Comparison of ENCODE assay signal across 1 cellular context in genomic region chr1:52907068-52907811, GRCh38.
TF ChIP-seq lines count a peak whose summit lies in the region.

No MANE protein-coding gene starts in this region.

TF ChIP-seq in K562, 482 proteins besides CTCF, POLR2A, EP300 and RAD21 (continues in another document):
- TF ChIP-seq ZNF76 (CRISPR knock-in tag; IDR thresholded peaks at IDR 0.05; ENCODE audit: borderline replicate concordance): no peak
- no peak for TF ChIP-seq JUNB (CRISPR knock-in tag; conservative IDR thresholded peaks at IDR 0.05)
- no peak for TF ChIP-seq SREBF2 (CRISPR knock-in tag; IDR thresholded peaks at IDR 0.05)
- TF ChIP-seq BRD9 (IDR thresholded peaks at IDR 0.05; ENCODE audit: low read depth, partially characterized antibody): no peak
- peak; percentile 14; the same call in 1 of the 2 replicates for TF ChIP-seq EHMT2 (IDR thresholded peaks at IDR 0.05)
- no peak for TF ChIP-seq SIRT6 (IDR thresholded peaks at IDR 0.05; ENCODE audit: low read depth, low read length)
- TF ChIP-seq RFX5 (IDR thresholded peaks at IDR 0.05; ENCODE audit: low read depth, low read length): no peak
- TF ChIP-seq RCOR1 (IDR thresholded peaks at IDR 0.05; ENCODE audit: borderline replicate concordance in 1 of 2, low read depth in 2 of 2, low read length in 2 of 2): peak; percentile 21 to 74; a peak in 1 of 4 replicates
- peak; percentile 51 for TF ChIP-seq CBFA2T3 (IDR thresholded peaks at IDR 0.05)
- no peak for TF ChIP-seq DACH1 (IDR thresholded peaks at IDR 0.05; ENCODE audit: partially characterized antibody)
- TF ChIP-seq FOXJ2 (tag; IDR thresholded peaks at IDR 0.05): no peak
- peak; percentile 81 for TF ChIP-seq ZNF263 (CRISPR knock-in tag; IDR thresholded peaks at IDR 0.05; ENCODE audit: borderline replicate concordance)
- TF ChIP-seq SMARCA4 (IDR thresholded peaks at IDR 0.05): peak; percentile 81
- TF ChIP-seq ZNF668 (CRISPR knock-in tag; IDR thresholded peaks at IDR 0.05): no peak
- TF ChIP-seq TRIM24 (IDR thresholded peaks at IDR 0.05): no peak
- no peak for TF ChIP-seq TFE3 (CRISPR knock-in tag; IDR thresholded peaks at IDR 0.05)
- no peak for TF ChIP-seq ZNF551 (CRISPR knock-in tag; IDR thresholded peaks at IDR 0.05)
- no peak for TF ChIP-seq ELF4 (CRISPR knock-in tag; IDR thresholded peaks at IDR 0.05)
- no peak for TF ChIP-seq ZBTB43 (CRISPR knock-in tag; IDR thresholded peaks at IDR 0.05)
- peak; percentile 80 for TF ChIP-seq RBM25 (IDR thresholded peaks at IDR 0.05; ENCODE audit: low read depth, low read length, severe bottlenecking)
- TF ChIP-seq ELF2 (CRISPR knock-in tag; IDR thresholded peaks at IDR 0.05): no peak
- no peak for TF ChIP-seq TAL1 (IDR thresholded peaks at IDR 0.05)
- TF ChIP-seq HOMEZ (CRISPR knock-in tag; IDR thresholded peaks at IDR 0.05): no peak
- TF ChIP-seq ZFP1 (CRISPR knock-in tag; IDR thresholded peaks at IDR 0.05): no peak
- TF ChIP-seq ZNF253 (CRISPR knock-in tag; conservative IDR thresholded peaks at IDR 0.05): no peak
- 0 out of 2 replicates have a peak, but pooled peaks have one; percentile 5 for TF ChIP-seq ZBTB33 (CRISPR knock-in tag; IDR thresholded peaks at IDR 0.05)
- TF ChIP-seq MEIS2 (IDR thresholded peaks at IDR 0.05; ENCODE audit: partially characterized antibody): no peak
- TF ChIP-seq SREBF1 (IDR thresholded peaks at IDR 0.05; ENCODE audit: borderline replicate concordance, low read depth, low read length): no peak
- no peak for TF ChIP-seq CHD4 (IDR thresholded peaks at IDR 0.05; ENCODE audit: insufficient read depth, insufficient replicate concordance, low read depth, low read length, poor library complexity, severe bottlenecking)
- TF ChIP-seq CREBBP (IDR thresholded peaks at IDR 0.05; ENCODE audit: low read depth, low read length): no peak
- no peak for TF ChIP-seq FOXA1 (IDR thresholded peaks at IDR 0.05; ENCODE audit: borderline replicate concordance)
- TF ChIP-seq ZBTB49 (CRISPR knock-in tag; IDR thresholded peaks at IDR 0.05; ENCODE audit: borderline replicate concordance): no peak
- peak; percentile 81 for TF ChIP-seq SMARCE1 (IDR thresholded peaks at IDR 0.05)
- TF ChIP-seq BCOR (IDR thresholded peaks at IDR 0.05): peak; percentile 94
- no peak for TF ChIP-seq GABPA (tag; conservative IDR thresholded peaks at IDR 0.05; ENCODE audit: low read depth)
- TF ChIP-seq FOXP1 (CRISPR knock-in tag; IDR thresholded peaks at IDR 0.05): no peak
- TF ChIP-seq MYNN (IDR thresholded peaks at IDR 0.05): no peak
- TF ChIP-seq MYNN (CRISPR knock-in tag; IDR thresholded peaks at IDR 0.05): no peak
- no peak for TF ChIP-seq ZNF655 (CRISPR knock-in tag; IDR thresholded peaks at IDR 0.05)
- no peak for TF ChIP-seq TBP (optimal IDR thresholded peaks at IDR 0.05; ENCODE audit: low read depth, low read length)
- TF ChIP-seq TCF7L2 (IDR thresholded peaks at IDR 0.05; ENCODE audit: low read depth, low read length): no peak
- TF ChIP-seq FOSL1 (tag; conservative IDR thresholded peaks at IDR 0.05): peak; percentile 96
- no peak for TF ChIP-seq ARHGAP35 (IDR thresholded peaks at IDR 0.05; ENCODE audit: partially characterized antibody)
- TF ChIP-seq PPARD (CRISPR knock-in tag; IDR thresholded peaks at IDR 0.05): no peak
- TF ChIP-seq ATF7 (IDR thresholded peaks at IDR 0.05): no peak
- 0 out of 2 replicates have a peak, but pooled peaks have one; percentile 16 for TF ChIP-seq MECOM (CRISPR knock-in tag; IDR thresholded peaks at IDR 0.05)
- no peak for TF ChIP-seq ZNF561 (CRISPR knock-in tag; conservative IDR thresholded peaks at IDR 0.05)
- TF ChIP-seq NKRF (IDR thresholded peaks at IDR 0.05; ENCODE audit: borderline replicate concordance): no peak
- peak; percentile 78 for TF ChIP-seq HDAC2 (IDR thresholded peaks at IDR 0.05)
- TF ChIP-seq PHF8 (IDR thresholded peaks at IDR 0.05; ENCODE audit: borderline replicate concordance, low read length): no peak
- TF ChIP-seq GMEB1 (CRISPR knock-in tag; IDR thresholded peaks at IDR 0.05): no peak
- TF ChIP-seq RBFOX2 (IDR thresholded peaks at IDR 0.05; ENCODE audit: low read depth, low read length): no peak
- no peak for TF ChIP-seq PREB (CRISPR knock-in tag; IDR thresholded peaks at IDR 0.05)
- TF ChIP-seq ZNF764 (CRISPR knock-in tag; IDR thresholded peaks at IDR 0.05; ENCODE audit: low read depth): no peak
- TF ChIP-seq ZFP36 (IDR thresholded peaks at IDR 0.05; ENCODE audit: low read depth, low read length, partially characterized antibody): peak; percentile 99
- peak in 1 of 2 experiments; percentile 35; a peak in 1 of 4 replicates for TF ChIP-seq HDAC1 (IDR thresholded peaks at IDR 0.05)
- no peak for TF ChIP-seq SNRNP70 (optimal IDR thresholded peaks at IDR 0.05; ENCODE audit: low read depth, low read length)
- no peak for TF ChIP-seq SIN3B (IDR thresholded peaks at IDR 0.05; ENCODE audit: low read depth)
- TF ChIP-seq GABPB1 (CRISPR knock-in tag; IDR thresholded peaks at IDR 0.05): no peak
- TF ChIP-seq KAT2B (IDR thresholded peaks at IDR 0.05; ENCODE audit: low read depth, low read length): no peak
- TF ChIP-seq MLX (CRISPR knock-in tag; conservative IDR thresholded peaks at IDR 0.05): no peak
- TF ChIP-seq ZNF184 (CRISPR knock-in tag; IDR thresholded peaks at IDR 0.05): no peak
- no peak for TF ChIP-seq ELF1 (tag; IDR thresholded peaks at IDR 0.05)
- no peak for TF ChIP-seq DIDO1 (tag; IDR thresholded peaks at IDR 0.05; ENCODE audit: low read depth)
- peak; percentile 68 for TF ChIP-seq CTBP1 (IDR thresholded peaks at IDR 0.05; ENCODE audit: borderline replicate concordance)
